13 cellular contexts compared by ENCODE assay signal in genomic region chr1:25986773-25987172, GRCh38. TPM values are rescaled to one million over a fixed set of nuclear protein-coding genes. Genes with fewer than 3 reads are reported as not detected.
"Had no signal": no experiment of that assay in that cellular context is flagged by ENCODE, and none has a peak within 500 bp of the region (broad histone marks: within the 10 kb centered on the region; RNA-seq: fewer than 3 reads in every experiment).

No MANE protein-coding gene starts in this region.

RNA-seq across cellular contexts. Expression of gene EXTL1, which starts 34.8 kb away (rescaled TPM):
- total RNA-seq: activated B cell treated with CpG ODN at 0.5 μM for 24 hours; activated CD4-positive, alpha-beta memory T cell treated with anti-CD3 and anti-CD28 coated beads for 36 hours; activated CD4-positive, alpha-beta memory T cell treated with anti-CD3 and anti-CD28 coated beads, Interleukin-2, amount 10 ng/mL, durations not matched to agents 7 days and 5 days; activated CD4-positive, alpha-beta T cell treated with anti-CD3 and anti-CD28 coated beads for 36 hours; activated CD4-positive, alpha-beta T cell treated with anti-CD3 and anti-CD28 coated beads, Interleukin-2, amount 10 ng/mL, durations not matched to agents 24 days and 14 days; activated CD4-positive, alpha-beta T cell treated with anti-CD3 and anti-CD28 coated beads, Interleukin-2, amount 10 ng/mL, durations not matched to agents 7 days and 5 days; activated CD8-positive, alpha-beta memory T cell treated with anti-CD3 and anti-CD28 coated beads for 36 hours; activated CD8-positive, alpha-beta memory T cell treated with anti-CD3 and anti-CD28 coated beads, Interleukin-2, amount 10 ng/mL, durations not matched to agents 7 days and 5 days; activated CD8-positive, alpha-beta T cell treated with anti-CD3 and anti-CD28 coated beads for 36 hours; activated CD8-positive, alpha-beta T cell treated with anti-CD3 and anti-CD28 coated beads, Interleukin-2, amount 10 ng/mL, durations not matched to agents 7 days and 5 days; T-helper 1 cell treated with Interleukin-12 subunit alpha and Interleukin-12 subunit beta and Interleukin-4 antibody, amounts not matched to agents 30 ng/mL and 1 ng/mL, for 36 hours; T-helper 17 cell; T-helper 2 cell treated with Interferon-gamma antibody and Interleukin-4, amounts not matched to agents 100 ng/mL and 5 ng/mL, for 36 hours had no signal

RNA-seq across cellular contexts. Expression of gene SLC30A2, which starts 59.1 kb away (rescaled TPM):
- total RNA-seq: activated B cell treated with CpG ODN at 0.5 μM for 24 hours; activated CD4-positive, alpha-beta memory T cell treated with anti-CD3 and anti-CD28 coated beads for 36 hours; activated CD4-positive, alpha-beta memory T cell treated with anti-CD3 and anti-CD28 coated beads, Interleukin-2, amount 10 ng/mL, durations not matched to agents 7 days and 5 days; activated CD4-positive, alpha-beta T cell treated with anti-CD3 and anti-CD28 coated beads for 36 hours; activated CD4-positive, alpha-beta T cell treated with anti-CD3 and anti-CD28 coated beads, Interleukin-2, amount 10 ng/mL, durations not matched to agents 24 days and 14 days; activated CD4-positive, alpha-beta T cell treated with anti-CD3 and anti-CD28 coated beads, Interleukin-2, amount 10 ng/mL, durations not matched to agents 7 days and 5 days; activated CD8-positive, alpha-beta memory T cell treated with anti-CD3 and anti-CD28 coated beads for 36 hours; activated CD8-positive, alpha-beta memory T cell treated with anti-CD3 and anti-CD28 coated beads, Interleukin-2, amount 10 ng/mL, durations not matched to agents 7 days and 5 days; activated CD8-positive, alpha-beta T cell treated with anti-CD3 and anti-CD28 coated beads for 36 hours; activated CD8-positive, alpha-beta T cell treated with anti-CD3 and anti-CD28 coated beads, Interleukin-2, amount 10 ng/mL, durations not matched to agents 7 days and 5 days; T-helper 1 cell treated with Interleukin-12 subunit alpha and Interleukin-12 subunit beta and Interleukin-4 antibody, amounts not matched to agents 30 ng/mL and 1 ng/mL, for 36 hours; T-helper 17 cell; T-helper 2 cell treated with Interferon-gamma antibody and Interleukin-4, amounts not matched to agents 100 ng/mL and 5 ng/mL, for 36 hours had no signal
